1 cellular context compared by ENCODE assay signal in genomic region chr1:1470626-1471388, GRCh38.
TF ChIP-seq lines count a peak whose summit lies in the region.

No MANE protein-coding gene starts in this region.

TF ChIP-seq in K562, 482 proteins besides CTCF, POLR2A, EP300 and RAD21 (continued from another document and continues in another):
- TF ChIP-seq, protein P1, sequence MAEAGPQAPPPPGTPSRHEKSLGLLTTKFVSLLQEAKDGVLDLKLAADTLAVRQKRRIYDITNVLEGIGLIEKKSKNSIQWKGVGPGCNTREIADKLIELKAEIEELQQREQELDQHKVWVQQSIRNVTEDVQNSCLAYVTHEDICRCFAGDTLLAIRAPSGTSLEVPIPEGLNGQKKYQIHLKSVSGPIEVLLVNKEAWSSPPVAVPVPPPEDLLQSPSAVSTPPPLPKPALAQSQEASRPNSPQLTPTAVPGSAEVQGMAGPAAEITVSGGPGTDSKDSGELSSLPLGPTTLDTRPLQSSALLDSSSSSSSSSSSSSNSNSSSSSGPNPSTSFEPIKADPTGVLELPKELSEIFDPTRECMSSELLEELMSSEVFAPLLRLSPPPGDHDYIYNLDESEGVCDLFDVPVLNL (CRISPR knock-in tag; IDR thresholded peaks at IDR 0.05; ENCODE audit: low read depth), result no peak
- TF ChIP-seq ZBTB43 (CRISPR knock-in tag; IDR thresholded peaks at IDR 0.05) (0 out of 2 replicates have a peak, but pooled peaks have one; percentile 38), KLF16 (IDR thresholded peaks at IDR 0.05) (no peak), JUND (IDR thresholded peaks at IDR 0.05; ENCODE audit: borderline replicate concordance, low read depth, low read length) (no peak), JUND (tag; IDR thresholded peaks at IDR 0.05; ENCODE audit: borderline replicate concordance, low read depth, low read length) (no peak), HMG20B (CRISPR knock-in tag; IDR thresholded peaks at IDR 0.05) (no peak), GTF2E2 (tag; IDR thresholded peaks at IDR 0.05) (no peak), BHLHE40 (IDR thresholded peaks at IDR 0.05; ENCODE audit: low read length) (no peak), AFF4 (CRISPR knock-in tag; IDR thresholded peaks at IDR 0.05) (no peak), RBM25 (IDR thresholded peaks at IDR 0.05; ENCODE audit: low read depth, low read length, severe bottlenecking) (no peak), NCOA1 (IDR thresholded peaks at IDR 0.05; ENCODE audit: low read depth) (peak; percentile 27; the same call in 1 of the 2 replicates), ZNF668 (CRISPR knock-in tag; IDR thresholded peaks at IDR 0.05) (no peak), SMAD4 (CRISPR knock-in tag; conservative IDR thresholded peaks at IDR 0.05) (no peak), KLF13 (tag; IDR thresholded peaks at IDR 0.05; ENCODE audit: borderline replicate concordance, low read depth) (no peak), ZBTB1 (CRISPR knock-in tag; IDR thresholded peaks at IDR 0.05; ENCODE audit: borderline replicate concordance, low read depth) (no peak), NFIC (IDR thresholded peaks at IDR 0.05) (no peak), ZBTB8A (IDR thresholded peaks at IDR 0.05; ENCODE audit: partially characterized antibody) (no peak), U2AF2 (optimal IDR thresholded peaks at IDR 0.05; ENCODE audit: low read depth, low read length) (no peak), SLC30A9 (CRISPR knock-in tag; IDR thresholded peaks at IDR 0.05) (no peak), HNRNPL (IDR thresholded peaks at IDR 0.05; ENCODE audit: low read depth, low read length) (no peak), ZHX1 (conservative IDR thresholded peaks at IDR 0.05; ENCODE audit: low read length) (no peak), LEF1 (IDR thresholded peaks at IDR 0.05) (no peak), ZC3H11A (IDR thresholded peaks at IDR 0.05; ENCODE audit: low read depth, low read length) (no peak), KAT7 (CRISPR knock-in tag; IDR thresholded peaks at IDR 0.05; ENCODE audit: borderline replicate concordance) (no peak), ETV6 (IDR thresholded peaks at IDR 0.05; ENCODE audit: borderline replicate concordance in 1 of 2, low read depth in 2 of 2, low read length in 1 of 2) (no peak), ETV6 (CRISPR knock-in tag; IDR thresholded peaks at IDR 0.05; ENCODE audit: borderline replicate concordance) (no peak), THAP7 (CRISPR knock-in tag; IDR thresholded peaks at IDR 0.05) (no peak), MCM3 (IDR thresholded peaks at IDR 0.05) (no peak), POLR2H (tag; IDR thresholded peaks at IDR 0.05; ENCODE audit: low read depth) (no peak), TBP (optimal IDR thresholded peaks at IDR 0.05; ENCODE audit: low read depth, low read length) (peak; percentile 6), ZNF511 (CRISPR knock-in tag; IDR thresholded peaks at IDR 0.05) (no peak), CGGBP1 (CRISPR knock-in tag; IDR thresholded peaks at IDR 0.05) (no peak), TAF1 (IDR thresholded peaks at IDR 0.05; ENCODE audit: control insufficient read depth, extremely low read depth, insufficient read depth, low read length, severe bottlenecking) (no peak)
- TF ChIP-seq, protein P2, sequence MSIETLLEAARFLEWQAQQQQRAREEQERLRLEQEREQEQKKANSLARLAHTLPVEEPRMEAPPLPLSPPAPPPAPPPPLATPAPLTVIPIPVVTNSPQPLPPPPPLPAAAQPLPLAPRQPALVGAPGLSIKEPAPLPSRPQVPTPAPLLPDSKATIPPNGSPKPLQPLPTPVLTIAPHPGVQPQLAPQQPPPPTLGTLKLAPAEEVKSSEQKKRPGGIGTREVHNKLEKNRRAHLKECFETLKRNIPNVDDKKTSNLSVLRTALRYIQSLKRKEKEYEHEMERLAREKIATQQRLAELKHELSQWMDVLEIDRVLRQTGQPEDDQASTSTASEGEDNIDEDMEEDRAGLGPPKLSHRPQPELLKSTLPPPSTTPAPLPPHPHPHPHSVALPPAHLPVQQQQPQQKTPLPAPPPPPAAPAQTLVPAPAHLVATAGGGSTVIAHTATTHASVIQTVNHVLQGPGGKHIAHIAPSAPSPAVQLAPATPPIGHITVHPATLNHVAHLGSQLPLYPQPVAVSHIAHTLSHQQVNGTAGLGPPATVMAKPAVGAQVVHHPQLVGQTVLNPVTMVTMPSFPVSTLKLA (conservative IDR thresholded peaks at IDR 0.05), result no peak
- TF ChIP-seq, protein P3, sequence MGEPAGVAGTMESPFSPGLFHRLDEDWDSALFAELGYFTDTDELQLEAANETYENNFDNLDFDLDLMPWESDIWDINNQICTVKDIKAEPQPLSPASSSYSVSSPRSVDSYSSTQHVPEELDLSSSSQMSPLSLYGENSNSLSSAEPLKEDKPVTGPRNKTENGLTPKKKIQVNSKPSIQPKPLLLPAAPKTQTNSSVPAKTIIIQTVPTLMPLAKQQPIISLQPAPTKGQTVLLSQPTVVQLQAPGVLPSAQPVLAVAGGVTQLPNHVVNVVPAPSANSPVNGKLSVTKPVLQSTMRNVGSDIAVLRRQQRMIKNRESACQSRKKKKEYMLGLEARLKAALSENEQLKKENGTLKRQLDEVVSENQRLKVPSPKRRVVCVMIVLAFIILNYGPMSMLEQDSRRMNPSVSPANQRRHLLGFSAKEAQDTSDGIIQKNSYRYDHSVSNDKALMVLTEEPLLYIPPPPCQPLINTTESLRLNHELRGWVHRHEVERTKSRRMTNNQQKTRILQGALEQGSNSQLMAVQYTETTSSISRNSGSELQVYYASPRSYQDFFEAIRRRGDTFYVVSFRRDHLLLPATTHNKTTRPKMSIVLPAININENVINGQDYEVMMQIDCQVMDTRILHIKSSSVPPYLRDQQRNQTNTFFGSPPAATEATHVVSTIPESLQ (CRISPR knock-in tag; IDR thresholded peaks at IDR 0.05), result no peak
- TF ChIP-seq, protein P4, sequence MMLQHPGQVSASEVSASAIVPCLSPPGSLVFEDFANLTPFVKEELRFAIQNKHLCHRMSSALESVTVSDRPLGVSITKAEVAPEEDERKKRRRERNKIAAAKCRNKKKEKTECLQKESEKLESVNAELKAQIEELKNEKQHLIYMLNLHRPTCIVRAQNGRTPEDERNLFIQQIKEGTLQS (IDR thresholded peaks at IDR 0.05), result no peak
- TF ChIP-seq, protein P4 (CRISPR knock-in tag; conservative IDR thresholded peaks at IDR 0.05), result no peak
- TF ChIP-seq, protein P5, sequence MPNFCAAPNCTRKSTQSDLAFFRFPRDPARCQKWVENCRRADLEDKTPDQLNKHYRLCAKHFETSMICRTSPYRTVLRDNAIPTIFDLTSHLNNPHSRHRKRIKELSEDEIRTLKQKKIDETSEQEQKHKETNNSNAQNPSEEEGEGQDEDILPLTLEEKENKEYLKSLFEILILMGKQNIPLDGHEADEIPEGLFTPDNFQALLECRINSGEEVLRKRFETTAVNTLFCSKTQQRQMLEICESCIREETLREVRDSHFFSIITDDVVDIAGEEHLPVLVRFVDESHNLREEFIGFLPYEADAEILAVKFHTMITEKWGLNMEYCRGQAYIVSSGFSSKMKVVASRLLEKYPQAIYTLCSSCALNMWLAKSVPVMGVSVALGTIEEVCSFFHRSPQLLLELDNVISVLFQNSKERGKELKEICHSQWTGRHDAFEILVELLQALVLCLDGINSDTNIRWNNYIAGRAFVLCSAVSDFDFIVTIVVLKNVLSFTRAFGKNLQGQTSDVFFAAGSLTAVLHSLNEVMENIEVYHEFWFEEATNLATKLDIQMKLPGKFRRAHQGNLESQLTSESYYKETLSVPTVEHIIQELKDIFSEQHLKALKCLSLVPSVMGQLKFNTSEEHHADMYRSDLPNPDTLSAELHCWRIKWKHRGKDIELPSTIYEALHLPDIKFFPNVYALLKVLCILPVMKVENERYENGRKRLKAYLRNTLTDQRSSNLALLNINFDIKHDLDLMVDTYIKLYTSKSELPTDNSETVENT (CRISPR knock-in tag; IDR thresholded peaks at IDR 0.05), result no peak
- TF ChIP-seq, protein P6, sequence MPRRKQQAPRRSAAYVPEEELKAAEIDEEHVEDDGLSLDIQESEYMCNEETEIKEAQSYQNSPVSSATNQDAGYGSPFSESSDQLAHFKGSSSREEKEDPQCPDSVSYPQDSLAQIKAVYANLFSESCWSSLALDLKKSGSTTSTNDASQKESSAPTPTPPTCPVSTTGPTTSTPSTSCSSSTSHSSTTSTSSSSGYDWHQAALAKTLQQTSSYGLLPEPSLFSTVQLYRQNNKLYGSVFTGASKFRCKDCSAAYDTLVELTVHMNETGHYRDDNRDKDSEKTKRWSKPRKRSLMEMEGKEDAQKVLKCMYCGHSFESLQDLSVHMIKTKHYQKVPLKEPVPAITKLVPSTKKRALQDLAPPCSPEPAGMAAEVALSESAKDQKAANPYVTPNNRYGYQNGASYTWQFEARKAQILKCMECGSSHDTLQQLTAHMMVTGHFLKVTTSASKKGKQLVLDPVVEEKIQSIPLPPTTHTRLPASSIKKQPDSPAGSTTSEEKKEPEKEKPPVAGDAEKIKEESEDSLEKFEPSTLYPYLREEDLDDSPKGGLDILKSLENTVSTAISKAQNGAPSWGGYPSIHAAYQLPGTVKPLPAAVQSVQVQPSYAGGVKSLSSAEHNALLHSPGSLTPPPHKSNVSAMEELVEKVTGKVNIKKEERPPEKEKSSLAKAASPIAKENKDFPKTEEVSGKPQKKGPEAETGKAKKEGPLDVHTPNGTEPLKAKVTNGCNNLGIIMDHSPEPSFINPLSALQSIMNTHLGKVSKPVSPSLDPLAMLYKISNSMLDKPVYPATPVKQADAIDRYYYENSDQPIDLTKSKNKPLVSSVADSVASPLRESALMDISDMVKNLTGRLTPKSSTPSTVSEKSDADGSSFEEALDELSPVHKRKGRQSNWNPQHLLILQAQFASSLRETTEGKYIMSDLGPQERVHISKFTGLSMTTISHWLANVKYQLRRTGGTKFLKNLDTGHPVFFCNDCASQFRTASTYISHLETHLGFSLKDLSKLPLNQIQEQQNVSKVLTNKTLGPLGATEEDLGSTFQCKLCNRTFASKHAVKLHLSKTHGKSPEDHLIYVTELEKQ (CRISPR knock-in tag; IDR thresholded peaks at IDR 0.05), result no peak
